In genomic region chr13:50244355-50244912, GRCh38 we compare ENCODE assay signal across 1 cellular context.
TF ChIP-seq lines count a peak whose summit lies in the region.

No MANE protein-coding gene starts in this region.

TF ChIP-seq in HepG2, 621 proteins besides CTCF, POLR2A, EP300 and RAD21 (continued from another document):
- TF ChIP-seq CHD4 (IDR thresholded peaks at IDR 0.05; ENCODE audit: borderline replicate concordance, low read length) (peak; percentile 62; the same call in 1 of the 2 replicates), FOXA3 (CRISPR knock-in tag; IDR thresholded peaks at IDR 0.05) (0 out of 2 replicates have a peak, but pooled peaks have one; percentile 16), KDM2A (CRISPR knock-in tag; IDR thresholded peaks at IDR 0.05; ENCODE audit: borderline replicate concordance, low read depth) (0 out of 2 replicates have a peak, but pooled peaks have one; percentile 28), ZNF800 (CRISPR knock-in tag; IDR thresholded peaks at IDR 0.05) (0 out of 2 replicates have a peak, but pooled peaks have one; percentile 21), ZNF619 (CRISPR knock-in tag; IDR thresholded peaks at IDR 0.05) (peak; percentile 41; the same call in 1 of the 2 replicates), MED8 (CRISPR knock-in tag; IDR thresholded peaks at IDR 0.05; ENCODE audit: insufficient replicate concordance) (no peak), PAX8 (CRISPR knock-in tag; IDR thresholded peaks at IDR 0.05; ENCODE audit: borderline replicate concordance) (no peak), USF2 (IDR thresholded peaks at IDR 0.05; ENCODE audit: low read depth, low read length) (no peak), USF2 (CRISPR knock-in tag; IDR thresholded peaks at IDR 0.05; ENCODE audit: borderline replicate concordance) (peak; percentile 21; the same call in 1 of the 2 replicates), RXRB (CRISPR knock-in tag; IDR thresholded peaks at IDR 0.05; ENCODE audit: borderline replicate concordance) (peak; percentile 26; the same call in 1 of the 2 replicates), EHMT2 (IDR thresholded peaks at IDR 0.05; ENCODE audit: borderline replicate concordance, low read depth, low read length) (0 out of 2 replicates have a peak, but pooled peaks have one; percentile 69), ZNF430 (CRISPR knock-in tag; IDR thresholded peaks at IDR 0.05) (0 out of 2 replicates have a peak, but pooled peaks have one; percentile 17), NFIC (IDR thresholded peaks at IDR 0.05; ENCODE audit: low read length) (no peak), ARNTL (CRISPR knock-in tag; IDR thresholded peaks at IDR 0.05) (peak; percentile 52), MZF1 (CRISPR knock-in tag; IDR thresholded peaks at IDR 0.05; ENCODE audit: borderline replicate concordance) (0 out of 2 replicates have a peak, but pooled peaks have one; percentile 71), TCF7 (IDR thresholded peaks at IDR 0.05; ENCODE audit: low read depth) (peak; percentile 40; the same call in 1 of the 2 replicates), MYC (CRISPR knock-in tag; IDR thresholded peaks at IDR 0.05; ENCODE audit: borderline replicate concordance) (peak; percentile 46; the same call in 1 of the 2 replicates), ZNF687 (CRISPR knock-in tag; IDR thresholded peaks at IDR 0.05) (peak; percentile 28; the same call in 1 of the 2 replicates), ZNF816 (CRISPR knock-in tag; IDR thresholded peaks at IDR 0.05; ENCODE audit: borderline replicate concordance) (0 out of 2 replicates have a peak, but pooled peaks have one; percentile 18), RARA (CRISPR knock-in tag; IDR thresholded peaks at IDR 0.05) (peak; percentile 94), HMG20B (CRISPR knock-in tag; conservative IDR thresholded peaks at IDR 0.05) (no peak)
TF ChIP-seq in HepG2: peak in this region for 28.
